ENCODE assay signal across 8 cellular contexts in genomic region chr7:35800718-35801391, GRCh38. TPM values are rescaled to one million over a fixed set of nuclear protein-coding genes. Genes with fewer than 3 reads are reported as not detected.
DNase-seq lines count a peak whose midpoint lies in the region; ATAC-seq and TF ChIP-seq lines count a peak whose summit lies in the region.

Gene SEPTIN7, plus strand, starts transcription at chr7:35801057. Its CDS starts 153 bp downstream, at chr7:35801210.

- peaks cover 27% of the 10 kb centered on the region for H3K4me1 ChIP-seq in testis

- H3K4me3 ChIP-seq in testis, result peak within 1 kb of the TSS; percentile 85 to 95

- DNase-seq in GM10248 (ENCODE audit: extremely low spot score), result peak; percentile 95
- DNase-seq in NCI-H1105 (lab: John Stamatoyannopoulos, UW), result peak; percentile 99
- DNase-seq in SKM-1 treated with dmso at 0.1 percent for 144 hours (lab: John Stamatoyannopoulos, UW; ENCODE audit: unreplicated experiment), result peak; percentile 97
- peak; percentile 94 for DNase-seq in glomerular endothelial cell (ENCODE audit: extremely low read depth, low read depth, low spot score)
- DNase-seq in omental fat pad (ENCODE audit: low spot score), result peak; percentile 87
- peak; percentile 98 for DNase-seq in testis

- TF ChIP-seq POLR2A in testis (IDR thresholded peaks at IDR 0.05), result peak; percentile 42

- H3K4me1 Mint-ChIP-seq in activated naive CD8-positive, alpha-beta T cell (ENCODE audit: low read depth), result peaks cover 43% of the 10 kb centered on the region

- peaks cover 10% of the 10 kb centered on the region for H3K36me3 Mint-ChIP-seq in activated naive CD8-positive, alpha-beta T cell

- peak within 1 kb of the TSS; percentile 98 to 99 for H3K27ac ChIP-seq in testis

- 0 to 1% methylated on average over 32 to 56 of the region's 62 CpGs for WGBS in testis, 2 donors

- peak within 1 kb of the TSS; percentile 93 for H3K4me3 Mint-ChIP-seq in activated naive CD8-positive, alpha-beta T cell

- intact Hi-C loops in testis (cut with DNase I; ENCODE audit: low total_unique reads), result no loop called here

- POLR2A ChIA-PET in GM10248 (lab: Yijun Ruan, JAX), result interaction anchor here (0.8 to 2.4 kb wide), 10 partner anchors 11 to 105 kb away, joined by 3 to 58 read pairs (median 4); no protein-coding TSS in a partner anchor

- CTCF ChIA-PET in GM10248 (lab: Yijun Ruan, JAX), result interaction anchor here (0.8 to 2.2 kb wide), 10 partner anchors 10 to 107 kb away, joined by 3 to 14 read pairs (median 3); partner anchors contain the start of gene HERPUD2

- H3K27me3 ChIP-seq in testis, result no peaks in the 10 kb centered on the region

- no peaks in the 10 kb centered on the region for H3K9me3 Mint-ChIP-seq in activated naive CD8-positive, alpha-beta T cell (ENCODE audit: low read depth)

- no peaks in the 10 kb centered on the region for H3K9me3 ChIP-seq in testis

- peak; percentile 72 for ATAC-seq in HG02623 (IDR thresholded peaks at IDR 0.05; ENCODE audit: unreplicated experiment)
- ATAC-seq in omental fat pad (ENCODE audit: low FRiP score), result peak; percentile 98

- H3K27ac Mint-ChIP-seq in activated naive CD8-positive, alpha-beta T cell, result peak within 1 kb of the TSS; percentile 98

- H3K36me3 ChIP-seq in testis (ENCODE audit: low read depth, missing control alignments), result no peaks in the 10 kb centered on the region

- TF ChIP-seq CTCF in GM10248 (IDR thresholded peaks at IDR 0.05; ENCODE audit: control extremely low read depth, extremely low read depth, low read depth, missing control alignments) (no peak), omental fat pad (IDR thresholded peaks at IDR 0.05) (no peak), testis (IDR thresholded peaks at IDR 0.05) (peak in 1 of 3 experiments; percentile 7)

- no peaks in the 10 kb centered on the region for H3K27me3 Mint-ChIP-seq in activated naive CD8-positive, alpha-beta T cell

RNA-seq across cellular contexts. Expression of gene SEPTIN7, which starts in this region (rescaled TPM):
- total RNA-seq in glomerular endothelial cell (190 and 191 TPM in 2 replicates), omental fat pad (100 to 1,000 TPM; 157 to 252 (median 192) TPM), testis (100 to 1,000 TPM; 182 to 194 TPM)
- polyA plus RNA-seq in testis (ENCODE audit: insufficient read depth, low read depth, low replicate concordance), result 137 TPM

Comparison
In these comparisons a context has a peak if more than half of its experiments do, and no peak if none do; other contexts are left out.
1. Peak in every context shown above with its lines: DNase-seq, ATAC-seq, H3K4me3 ChIP-seq and H3K27ac ChIP-seq.